Comparison of ENCODE assay signal across 12 cellular contexts in genomic region chr6:157050537-157051280, GRCh38.
DNase-seq lines count a peak whose midpoint lies in the region; FAIRE-seq and TF ChIP-seq lines count a peak whose summit lies in the region.
"Had no signal": no experiment of that assay in that cellular context is flagged by ENCODE, and none has a peak within 500 bp of the region (broad histone marks: within the 10 kb centered on the region; RNA-seq: fewer than 3 reads in every experiment).

No MANE protein-coding gene starts in this region.

- H3K27ac ChIP-seq in endothelial cell of umbilical vein (ENCODE audit: insufficient read depth, low read depth, low read length) = no peak overlapping the region
- H3K27ac ChIP-seq: 22Rv1, colonic mucosa had no signal

- H4K20me1 ChIP-seq in endothelial cell of umbilical vein (replicated peaks; ENCODE audit: control insufficient read depth, extremely low read depth, insufficient read depth, low read length) = no peaks in the 10 kb centered on the region

- FAIRE-seq in endothelial cell of umbilical vein (lab: Jason Lieb, UNC) = no peak

- H2AFZ ChIP-seq in endothelial cell of umbilical vein (ENCODE audit: low read depth, low read length) = no peak overlapping the region

- no peaks in the 10 kb centered on the region for H3K27me3 ChIP-seq in endothelial cell of umbilical vein (ENCODE audit: control insufficient read depth in 2 of 2, insufficient read depth in 2 of 2, low read length in 2 of 2)
- H3K27me3 ChIP-seq: colonic mucosa had no signal

- BruUV-seq in endothelial cell of umbilical vein (replicated peaks; lab: Mats Ljungman, UMichigan) = no TSS peak

- H3K9me1 ChIP-seq in endothelial cell of umbilical vein (replicated peaks; ENCODE audit: control insufficient read depth, extremely low read depth, insufficient read depth, low read length) = no peaks in the 10 kb centered on the region

- dilution Hi-C loops in endothelial cell of umbilical vein (cut with MboI; ENCODE audit: extremely low pct_ligation_motif_present, low sequenced_read_pairs) = no loop called here

- no peak overlapping the region for H3K4me2 ChIP-seq in endothelial cell of umbilical vein (ENCODE audit: insufficient read depth, low read length)

- H3K4me3 ChIP-seq in endothelial cell of umbilical vein (replicated peaks in 1 of 3; ENCODE audit: insufficient read depth in 1 of 3, low read depth in 1 of 3, low read length in 3 of 3) = no peak overlapping the region
- H3K4me3 ChIP-seq: colonic mucosa had no signal

- peaks cover 5% of the 10 kb centered on the region for H3K79me2 ChIP-seq in endothelial cell of umbilical vein (ENCODE audit: control insufficient read depth, insufficient read depth, low read length)

- POLR2A ChIA-PET in endothelial cell of umbilical vein (lab: Charles Lee) = no interaction called here

- DNase-seq in NCI-H2227 (lab: John Stamatoyannopoulos, UW; ENCODE audit: unreplicated experiment) = peak; percentile 14
- no peak for DNase-seq in NCI-H2227 treated with DMSO at 0.1 percent for 48 hours (lab: John Stamatoyannopoulos, UW)
- DNase-seq in NCI-H69 (lab: John Stamatoyannopoulos, UW) = peak; percentile 96
- DNase-seq in endothelial cell of umbilical vein (ENCODE audit: low read depth, low spot score) = peak; percentile 20
- DNase-seq in pons (ENCODE audit: low spot score) = peak; percentile 69
- DNase-seq in DMS79 treated with DMSO at 0.1 percent for 48 hours (lab: John Stamatoyannopoulos, UW) = no peak
- DNase-seq in posterior vena cava (ENCODE audit: low spot score) = no peak
- no peak for DNase-seq in HPDE6-E6E7 (ENCODE audit: extremely low spot score)
- DNase-seq: activated CD4-positive, alpha-beta memory T cell treated with anti-CD3 and anti-CD28 coated beads, Interleukin-2, amount 10 ng/mL, durations not matched to agents 7 days and 5 days; colonic mucosa; OCI-M1 had no signal

- no peak for TF ChIP-seq POLR2A in endothelial cell of umbilical vein (IDR thresholded peaks at IDR 0.05; ENCODE audit: low read depth, low read length)

- H3K9ac ChIP-seq in endothelial cell of umbilical vein (replicated peaks; ENCODE audit: extremely low read depth, insufficient read depth, low read length) = no peak overlapping the region

- CTCF ChIA-PET in endothelial cell of umbilical vein (lab: Charles Lee) = no interaction called here

- no peaks in the 10 kb centered on the region for H3K9me3 ChIP-seq in endothelial cell of umbilical vein (replicated peaks; ENCODE audit: control insufficient read depth, insufficient read depth, low read length)
- H3K9me3 ChIP-seq: colonic mucosa had no signal

- no peaks in the 10 kb centered on the region for H3K4me1 ChIP-seq in endothelial cell of umbilical vein (ENCODE audit: control insufficient read depth, extremely low read depth, insufficient read depth, low read length)
- H3K4me1 ChIP-seq: colonic mucosa had no signal

- intact Hi-C loops in endothelial cell of umbilical vein (cut with micrococcal nuclease) = no loop called here
- intact Hi-C loops in posterior vena cava (cut with DNase I) = no loop called here

- H3K36me3 ChIP-seq in endothelial cell of umbilical vein (ENCODE audit: control insufficient read depth in 2 of 2, extremely low read depth in 1 of 2, insufficient read depth in 2 of 2, low read length in 2 of 2) = no peaks in the 10 kb centered on the region
- H3K36me3 ChIP-seq: colonic mucosa had no signal

- TF ChIP-seq CTCF in endothelial cell of umbilical vein (IDR thresholded peaks at IDR 0.05; ENCODE audit: extremely low read depth in 1 of 2, insufficient read depth in 1 of 2, low read depth in 1 of 2, low read length in 2 of 2) = no peak

TF ChIP-seq in endothelial cell of umbilical vein, 7 proteins besides CTCF, POLR2A, EP300 and RAD21:
- TF ChIP-seq FOS (IDR thresholded peaks at IDR 0.05; ENCODE audit: borderline replicate concordance, insufficient read depth, low read length) (no peak), JUN (IDR thresholded peaks at IDR 0.05; ENCODE audit: borderline replicate concordance, insufficient read depth, insufficient read length, low read depth) (no peak), MAX (IDR thresholded peaks at IDR 0.05; ENCODE audit: insufficient read depth, insufficient read length) (no peak), MYC (IDR thresholded peaks at IDR 0.05; ENCODE audit: low read depth, low read length) (no peak), EZH2 (IDR thresholded peaks at IDR 0.05; ENCODE audit: borderline replicate concordance, low read depth, low read length, severe bottlenecking) (no peak), POLR2AphosphoS5 (IDR thresholded peaks at IDR 0.05; ENCODE audit: insufficient read depth, low read depth, low read length) (no peak), GATA2 (IDR thresholded peaks at IDR 0.05; ENCODE audit: insufficient read depth, insufficient read length, low read depth, low read length) (no peak)

Comparison
In these comparisons a context has a peak if more than half of its experiments do, and no peak if none do; other contexts are left out.
1. DNase-seq: peak in NCI-H2227 (single experiment), NCI-H69 (single experiment), endothelial cell of umbilical vein (single experiment) and pons (single experiment); none in NCI-H2227 treated with DMSO at 0.1 percent for 48 hours (single experiment), DMS79 treated with DMSO at 0.1 percent for 48 hours (single experiment), posterior vena cava (single experiment) and HPDE6-E6E7 (single experiment).